ENCODE assay signal across 24 cellular contexts in genomic region chr3:191648787-191649186, GRCh38.
"Had no signal": no experiment of that assay in that cellular context is flagged by ENCODE, and none has a peak within 500 bp of the region (broad histone marks: within the 10 kb centered on the region; RNA-seq: fewer than 3 reads in every experiment).

No MANE protein-coding gene starts in this region.

- ATAC-seq: activated T-cell treated with anti-CD3 and anti-CD28 coated beads, Interleukin-2, amount 50 U/mL, for 4 hours; Panc1; T-helper 17 cell had no signal

- H3K4me3 Mint-ChIP-seq: activated CD4-positive, alpha-beta memory T cell treated with anti-CD3 and anti-CD28 coated beads for 36 hours; activated CD4-positive, alpha-beta T cell treated with anti-CD3 and anti-CD28 coated beads, Interleukin-2, amount 10 ng/mL, durations not matched to agents 7 days and 5 days; activated naive CD4-positive, alpha-beta T cell treated with anti-CD3 and anti-CD28 coated beads for 36 hours; activated naive CD8-positive, alpha-beta T cell; activated T-cell treated with anti-CD3 and anti-CD28 coated beads, Interleukin-2, amount 50 U/mL, for 4 hours; T-helper 17 cell had no signal

- DNase-seq: activated CD4-positive, alpha-beta memory T cell treated with anti-CD3 and anti-CD28 coated beads for 36 hours; activated CD4-positive, alpha-beta T cell treated with anti-CD3 and anti-CD28 coated beads, Interleukin-2, amount 10 ng/mL, durations not matched to agents 7 days and 5 days; activated CD4-positive, CD25-positive, alpha-beta regulatory T cell; activated CD8-positive, alpha-beta memory T cell treated with anti-CD3 and anti-CD28 coated beads for 24 hours; activated effector memory CD4-positive, alpha-beta T cell treated with anti-CD3 and anti-CD28 coated beads, Interleukin-2, amount 50 U/mL, for 16 hours; activated naive CD4-positive, alpha-beta T cell treated with anti-CD3 and anti-CD28 coated beads for 36 hours; activated T-cell treated with anti-CD3 and anti-CD28 coated beads, Interleukin-2, amount 50 U/mL, for 4 hours; amygdala; brain microvascular endothelial cell; caudate nucleus; NCI-H1048; NCI-H1417; NCI-H1930; NCI-H2171 treated with DMSO at 0.1 percent for 48 hours; NCI-H345; NCI-H510A; NCI-H526 treated with DMSO at 0.1 percent for 48 hours; NCI-H82; SHP77 treated with DMSO at 0.1 percent for 48 hours; T-helper 17 cell; T-helper 9 cell had no signal

- H3K36me3 Mint-ChIP-seq: activated CD4-positive, alpha-beta memory T cell treated with anti-CD3 and anti-CD28 coated beads for 36 hours; activated naive CD8-positive, alpha-beta T cell had no signal

- H3K27ac ChIP-seq: brain microvascular endothelial cell, KMS-11 had no signal

- H3K4me1 Mint-ChIP-seq: activated CD4-positive, alpha-beta T cell treated with anti-CD3 and anti-CD28 coated beads, Interleukin-2, amount 10 ng/mL, durations not matched to agents 7 days and 5 days; T-helper 17 cell had no signal

- H3K27ac Mint-ChIP-seq: activated CD4-positive, alpha-beta memory T cell treated with anti-CD3 and anti-CD28 coated beads for 36 hours; activated CD4-positive, alpha-beta T cell treated with anti-CD3 and anti-CD28 coated beads, Interleukin-2, amount 10 ng/mL, durations not matched to agents 7 days and 5 days; activated naive CD4-positive, alpha-beta T cell treated with anti-CD3 and anti-CD28 coated beads for 36 hours; activated naive CD8-positive, alpha-beta T cell; T-helper 17 cell had no signal

- H3K9ac ChIP-seq: KMS-11 had no signal

- H3K4me2 ChIP-seq: KMS-11 had no signal

- H3K27me3 ChIP-seq: brain microvascular endothelial cell had no signal

- H3K36me3 ChIP-seq: brain microvascular endothelial cell had no signal

- H3K27me3 Mint-ChIP-seq: activated CD4-positive, alpha-beta memory T cell treated with anti-CD3 and anti-CD28 coated beads for 36 hours; activated CD4-positive, alpha-beta T cell treated with anti-CD3 and anti-CD28 coated beads, Interleukin-2, amount 10 ng/mL, durations not matched to agents 7 days and 5 days; activated naive CD8-positive, alpha-beta T cell; T-helper 17 cell had no signal
